ENCODE assay signal across 19 cellular contexts in the genomic region with DNA sequence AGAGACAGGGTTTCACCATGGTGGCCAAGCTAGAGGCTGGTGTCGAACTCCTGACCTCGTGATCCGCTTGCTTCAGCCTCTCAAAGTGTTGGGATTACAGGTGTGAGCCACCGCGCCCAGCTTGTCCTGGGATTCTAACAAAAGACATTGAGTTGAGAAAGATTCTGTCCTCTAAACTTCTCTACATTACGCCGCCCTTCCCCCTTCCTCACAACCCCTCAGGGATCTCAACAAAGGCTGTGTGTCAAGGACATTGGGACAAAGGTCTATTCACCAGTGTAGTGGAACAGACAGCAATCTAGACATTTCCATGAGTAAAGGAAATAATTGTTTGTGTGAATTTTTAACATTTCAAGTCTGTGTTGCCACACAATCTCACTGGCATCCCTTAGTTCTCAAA.
A peak's percentile ranks its signal among the peaks of the same experiment; 100 is the strongest.
DNase-seq lines count a peak whose midpoint lies in the region; TF ChIP-seq lines count a peak whose summit lies in the region.
"Had no signal": no experiment of that assay in that cellular context is flagged by ENCODE, and none has a peak within 500 bp of the region (broad histone marks: within the 10 kb centered on the region; RNA-seq: fewer than 3 reads in every experiment).

No MANE protein-coding gene starts in this region.

- no peaks in the 10 kb centered on the region for H3K27me3 Mint-ChIP-seq in endothelial cell (ENCODE audit: unreplicated experiment)

- H3K27ac ChIP-seq in VCaP: peak overlapping the region; percentile 5; the same call in 1 of the 2 replicates
- H3K27ac ChIP-seq in RWPE1: no peak overlapping the region
- H3K27ac ChIP-seq: SK-N-MC had no signal

- TF ChIP-seq CTCF in VCaP (conservative IDR thresholded peaks at IDR 0.05): no peak
- no peak for TF ChIP-seq CTCF in RWPE1 (conservative IDR thresholded peaks at IDR 0.05; ENCODE audit: low read depth)
- no peak for TF ChIP-seq CTCF in endothelial cell (IDR thresholded peaks at IDR 0.05; ENCODE audit: unreplicated experiment)

- CTCF ChIA-PET in RWPE1 (lab: Yijun Ruan, JAX): no interaction called here

- H3K27ac Mint-ChIP-seq in endothelial cell (ENCODE audit: unreplicated experiment): no peak overlapping the region
- H3K27ac Mint-ChIP-seq: B cell, CD14-positive monocyte had no signal

- no peak overlapping the region for H3K4me3 Mint-ChIP-seq in endothelial cell (ENCODE audit: unreplicated experiment)
- H3K4me3 Mint-ChIP-seq: B cell, CD14-positive monocyte had no signal

- H3K36me3 Mint-ChIP-seq in endothelial cell (ENCODE audit: low read depth, unreplicated experiment): peaks cover 7% of the 10 kb centered on the region
- H3K36me3 Mint-ChIP-seq: CD14-positive monocyte had no signal

- peaks cover 7% of the 10 kb centered on the region for H3K4me1 Mint-ChIP-seq in endothelial cell (ENCODE audit: unreplicated experiment)
- H3K4me1 Mint-ChIP-seq: B cell, CD14-positive monocyte had no signal

- DNase-seq in COLO829 (ENCODE audit: low spot score) (peak; percentile 35), medulla oblongata (ENCODE audit: extremely low spot score) (peak; percentile 87), putamen (ENCODE audit: low spot score) (peak; percentile 56), SW480 (ENCODE audit: low spot score) (no peak), RWPE1 (ENCODE audit: low spot score) (no peak), endothelial cell (ENCODE audit: low spot score) (no peak)
- DNase-seq: EL, GF-D8, Kasumi-1, NCI-H1417, NCI-H187, NCI-H446, NCI-H526, OCI-M1, SHP77 had no signal

- POLR2A ChIA-PET in RWPE1 (lab: Yijun Ruan, JAX; ENCODE audit: low non-redundant PET): no interaction called here

- no peaks in the 10 kb centered on the region for H3K9me3 Mint-ChIP-seq in endothelial cell (ENCODE audit: unreplicated experiment)

Comparison
In these comparisons a context has a peak if more than half of its experiments do, and no peak if none do; other contexts are left out.
1. DNase-seq: peak in COLO829 (single experiment), medulla oblongata (single experiment) and putamen (single experiment); none in SW480 (single experiment), RWPE1 (single experiment) and endothelial cell (single experiment).